21 cellular contexts compared by ENCODE assay signal in the genomic region with DNA sequence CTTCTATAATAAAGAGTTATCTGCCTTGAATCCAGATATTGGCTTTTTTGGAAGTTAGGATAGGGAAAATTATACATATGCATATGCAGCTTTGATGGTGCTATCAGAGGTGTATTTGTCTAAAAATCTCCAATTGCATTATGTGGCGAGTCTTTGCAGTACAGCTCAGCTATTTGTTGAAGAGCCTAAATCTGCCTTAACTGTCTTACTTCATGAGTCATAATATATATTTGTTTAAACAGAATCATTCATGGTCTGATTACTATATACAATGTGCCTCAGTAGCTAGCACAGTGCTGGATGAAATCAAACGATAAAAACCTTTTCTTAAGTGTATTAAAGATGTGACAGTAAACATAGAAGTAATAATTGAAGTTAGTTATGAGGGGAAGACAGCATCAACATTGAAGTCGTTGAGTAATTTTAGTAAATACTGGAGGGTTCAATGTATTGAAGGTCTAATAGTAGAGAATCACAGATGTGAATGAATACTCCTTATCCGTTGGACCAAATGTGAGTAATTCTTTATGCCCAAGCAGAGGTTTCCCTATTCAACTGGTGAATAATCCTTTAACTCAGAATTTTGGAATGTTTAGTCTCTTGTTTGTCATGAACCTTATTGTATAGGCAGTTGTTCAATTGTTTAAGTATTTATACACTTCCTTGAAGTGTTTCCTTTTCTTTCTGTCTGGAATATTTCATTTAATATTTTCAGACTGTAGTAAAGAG.
"Had no signal": no experiment of that assay in that cellular context is flagged by ENCODE, and none has a peak within 500 bp of the region (broad histone marks: within the 10 kb centered on the region; RNA-seq: fewer than 3 reads in every experiment).

No MANE protein-coding gene starts in this region.

- H3K9ac ChIP-seq: neural progenitor cell had no signal

- H3K27me3 ChIP-seq: hepatocyte, neural progenitor cell, tibial artery had no signal

- H3K79me2 ChIP-seq: hepatocyte had no signal

- H3K4me2 ChIP-seq: hepatocyte, neural progenitor cell had no signal

- H2AFZ ChIP-seq: hepatocyte, neural progenitor cell had no signal

- H3K4me3 ChIP-seq: hepatocyte, mucosa of descending colon, neural progenitor cell, prostate gland, tibial artery had no signal

- H3K9me3 ChIP-seq: mucosa of descending colon, prostate gland, tibial artery had no signal

- H3K4me1 Mint-ChIP-seq: activated naive CD4-positive, alpha-beta T cell treated with anti-CD3 and anti-CD28 coated beads, Interleukin-2, amount 10 ng/mL, durations not matched to agents 7 days and 5 days; activated naive CD8-positive, alpha-beta T cell treated with anti-CD3 and anti-CD28 coated beads, Interleukin-2, amount 50 U/mL, for 24 hours; naive B cell; neural progenitor cell had no signal

- H3K27ac Mint-ChIP-seq: activated naive CD4-positive, alpha-beta T cell treated with anti-CD3 and anti-CD28 coated beads, Interleukin-2, amount 10 ng/mL, durations not matched to agents 7 days and 5 days; activated naive CD8-positive, alpha-beta T cell treated with anti-CD3 and anti-CD28 coated beads, Interleukin-2, amount 50 U/mL, for 24 hours; dendritic cell treated with granulocyte-macrophage colony-stimulating factor and Interleukin-4, amounts not matched to agents 40 ng/mL and 50 ng/mL, for 4 days; naive B cell; neural progenitor cell had no signal

- H3K9me3 Mint-ChIP-seq: activated naive CD8-positive, alpha-beta T cell treated with anti-CD3 and anti-CD28 coated beads, Interleukin-2, amount 50 U/mL, for 24 hours had no signal

- H3K4me1 ChIP-seq: neural progenitor cell, prostate gland, tibial artery had no signal

- DNase-seq: activated CD8-positive, alpha-beta memory T cell treated with anti-CD3 and anti-CD28 coated beads for 24 hours; activated CD8-positive, alpha-beta memory T cell treated with anti-CD3 and anti-CD28 coated beads, Interleukin-2, amount 50 U/mL, for 48 hours; activated effector memory CD4-positive, alpha-beta T cell treated with Interleukin-2 at 50 U/mL for 16 hours; activated naive CD4-positive, alpha-beta T cell treated with anti-CD3 and anti-CD28 coated beads, Interleukin-2, amount 10 ng/mL, durations not matched to agents 7 days and 5 days; activated naive CD8-positive, alpha-beta T cell treated with anti-CD3 and anti-CD28 coated beads, Interleukin-2, amount 50 U/mL, for 24 hours; activated T-cell treated with anti-CD3 and anti-CD28 coated beads, Interleukin-2, amount 50 U/mL, for 48 hours; aorta; effector memory CD4-positive, alpha-beta T cell; left cardiac atrium; mesenchymal stem cell; mucosa of descending colon; naive B cell; right cardiac atrium; stimulated activated CD4-positive, alpha-beta T cell treated with anti-CD3 and anti-CD28 coated beads, Interleukin-2, amount 100 ng/mL, for 24 hours; stimulated activated naive CD4-positive, alpha-beta T cell treated with Interleukin-2 at 50 U/mL for 16 hours; T1000; tibial artery had no signal

- ATAC-seq: activated naive CD8-positive, alpha-beta T cell treated with anti-CD3 and anti-CD28 coated beads, Interleukin-2, amount 50 U/mL, for 24 hours; left cardiac atrium; mucosa of descending colon; right cardiac atrium had no signal

- H3K36me3 Mint-ChIP-seq: activated naive CD4-positive, alpha-beta T cell treated with anti-CD3 and anti-CD28 coated beads, Interleukin-2, amount 10 ng/mL, durations not matched to agents 7 days and 5 days; naive B cell; neural progenitor cell had no signal

- H3K4me3 Mint-ChIP-seq: activated naive CD4-positive, alpha-beta T cell treated with anti-CD3 and anti-CD28 coated beads, Interleukin-2, amount 10 ng/mL, durations not matched to agents 7 days and 5 days; activated naive CD8-positive, alpha-beta T cell treated with anti-CD3 and anti-CD28 coated beads, Interleukin-2, amount 50 U/mL, for 24 hours; dendritic cell treated with granulocyte-macrophage colony-stimulating factor and Interleukin-4, amounts not matched to agents 40 ng/mL and 50 ng/mL, for 4 days; neural progenitor cell had no signal

- H3K27me3 Mint-ChIP-seq: activated naive CD4-positive, alpha-beta T cell treated with anti-CD3 and anti-CD28 coated beads, Interleukin-2, amount 10 ng/mL, durations not matched to agents 7 days and 5 days; activated naive CD8-positive, alpha-beta T cell treated with anti-CD3 and anti-CD28 coated beads, Interleukin-2, amount 50 U/mL, for 24 hours; dendritic cell treated with granulocyte-macrophage colony-stimulating factor and Interleukin-4, amounts not matched to agents 40 ng/mL and 50 ng/mL, for 4 days; naive B cell had no signal

- H3K36me3 ChIP-seq: neural progenitor cell, prostate gland, tibial artery had no signal

- H3K27ac ChIP-seq: hepatocyte, neural progenitor cell, prostate gland, tibial artery had no signal
